In genomic region chr2:25252291-25253152, GRCh38 we compare ENCODE assay signal across 8 cellular contexts.
DNase-seq lines count a peak whose midpoint lies in the region; ATAC-seq and TF ChIP-seq lines count a peak whose summit lies in the region.

No MANE protein-coding gene starts in this region.

- no peak for TF ChIP-seq CTCF in DOHH2 (IDR thresholded peaks at IDR 0.05; ENCODE audit: low read depth, low read length, poor library complexity, severe bottlenecking)
- no peak for TF ChIP-seq CTCF in OCI-LY3 (IDR thresholded peaks at IDR 0.05; ENCODE audit: low read depth, low read length)
- no peak for TF ChIP-seq CTCF in left ventricle myocardium inferior (IDR thresholded peaks at IDR 0.05; ENCODE audit: borderline replicate concordance)

- peak; percentile 36 for ATAC-seq in HG03280 (IDR thresholded peaks at IDR 0.05; ENCODE audit: unreplicated experiment)
- peak; percentile 70 to 72 for ATAC-seq in activated naive CD4-positive, alpha-beta T cell treated with anti-CD3 and anti-CD28 coated beads, Interleukin-2, amount 50 U/mL, for 72 hours

- H3K4me1 ChIP-seq in DOHH2 (ENCODE audit: control insufficient read depth, low read length), result peaks cover 13% of the 10 kb centered on the region
- 0 out of 2 replicates have a peak, but pooled peaks cover 5% of the 10 kb centered on the region for H3K4me1 ChIP-seq in OCI-LY3 (ENCODE audit: low read length)
- peaks cover 37% of the 10 kb centered on the region for H3K4me1 ChIP-seq in left ventricle myocardium inferior
- H3K4me1 ChIP-seq in rectal smooth muscle tissue (ENCODE audit: control insufficient read depth, insufficient read depth, low read length), result peaks cover 16% of the 10 kb centered on the region

- peaks cover 24% of the 10 kb centered on the region for H3K27me3 ChIP-seq in DOHH2 (ENCODE audit: control insufficient read depth, low read length)
- no peaks in the 10 kb centered on the region for H3K27me3 ChIP-seq in OCI-LY3 (ENCODE audit: low read depth, low read length)
- no peaks in the 10 kb centered on the region for H3K27me3 ChIP-seq in left ventricle myocardium inferior (ENCODE audit: low read depth)
- no peaks in the 10 kb centered on the region for H3K27me3 ChIP-seq in rectal smooth muscle tissue (ENCODE audit: control insufficient read depth, insufficient read depth, low read length)

- intact Hi-C loops in left ventricle myocardium inferior (cut with micrococcal nuclease), result no loop called here

- H3K9me3 ChIP-seq in DOHH2 (ENCODE audit: control insufficient read depth, insufficient read depth, low read length) (no peaks in the 10 kb centered on the region), OCI-LY3 (ENCODE audit: insufficient read depth, low read length) (no peaks in the 10 kb centered on the region), left ventricle myocardium inferior (replicated peaks) (no peaks in the 10 kb centered on the region)

- H2AFZ ChIP-seq in OCI-LY3 (ENCODE audit: low read depth, low read length), result peak overlapping the region; percentile 54; the same call in 1 of the 2 replicates

- H3K79me2 ChIP-seq in DOHH2 (ENCODE audit: control insufficient read depth, low read length) (no peaks in the 10 kb centered on the region), OCI-LY3 (ENCODE audit: low read length) (no peaks in the 10 kb centered on the region)

- H3K4me3 ChIP-seq in DOHH2 (ENCODE audit: low read length) (peak overlapping the region; percentile 68), OCI-LY3 (ENCODE audit: low read length) (peak overlapping the region; percentile 77), left ventricle myocardium inferior (peak overlapping the region; percentile 69), rectal smooth muscle tissue (ENCODE audit: low read length) (peak overlapping the region; percentile 37)

- H3K36me3 ChIP-seq in DOHH2 (ENCODE audit: control insufficient read depth, low read length) (no peaks in the 10 kb centered on the region), OCI-LY3 (replicated peaks; ENCODE audit: low read depth, low read length) (no peaks in the 10 kb centered on the region), left ventricle myocardium inferior (peaks cover 14% of the 10 kb centered on the region), rectal smooth muscle tissue (ENCODE audit: control insufficient read depth, insufficient read depth, low read length) (peaks cover 7% of the 10 kb centered on the region)

- no peaks in the 10 kb centered on the region for H3K9me2 ChIP-seq in DOHH2 (replicated peaks; ENCODE audit: control insufficient read depth, low read length)

- H3K36me3 Mint-ChIP-seq in activated naive CD4-positive, alpha-beta T cell treated with anti-CD3 and anti-CD28 coated beads, Interleukin-2, amount 50 U/mL, for 72 hours, result peaks cover 16 to 30% of the 10 kb centered on the region in 2 donors

- H3K27ac ChIP-seq in DOHH2 (ENCODE audit: low read depth, low read length) (no peak overlapping the region), OCI-LY3 (ENCODE audit: low read length) (no peak overlapping the region), left ventricle myocardium inferior (replicated peaks) (peak overlapping the region; percentile 87), rectal smooth muscle tissue (ENCODE audit: low read depth, low read length) (peak overlapping the region; percentile 61)

- H3K4me2 ChIP-seq in DOHH2 (ENCODE audit: low read length), result peak overlapping the region; percentile 62
- peak overlapping the region; percentile 70 for H3K4me2 ChIP-seq in OCI-LY3 (ENCODE audit: low read length)

- H3K9ac ChIP-seq in OCI-LY3 (ENCODE audit: low read length), result peak overlapping the region; percentile 65
- peak overlapping the region; percentile 10 for H3K9ac ChIP-seq in rectal smooth muscle tissue (ENCODE audit: low read length)

- DNase-seq in activated naive CD4-positive, alpha-beta T cell treated with anti-CD3 and anti-CD28 coated beads, Interleukin-2, amount 50 U/mL, for 72 hours (ENCODE audit: low spot score in 2 of 2), result peak in 1 of 2 donors; percentile 55
- DNase-seq in left ventricle myocardium inferior, result peak; percentile 61
- no peak for DNase-seq in H4 (ENCODE audit: low spot score)
- DNase-seq in amniotic stem cell (lab: John Stamatoyannopoulos, UW), result no peak

- peak overlapping the region in 1 of 2 donors; percentile 17 for H3K27ac Mint-ChIP-seq in activated naive CD4-positive, alpha-beta T cell treated with anti-CD3 and anti-CD28 coated beads, Interleukin-2, amount 50 U/mL, for 72 hours

- H4K20me1 ChIP-seq in DOHH2 (ENCODE audit: control insufficient read depth, insufficient read depth, low read depth, low read length), result no peaks in the 10 kb centered on the region
- H4K20me1 ChIP-seq in OCI-LY3 (ENCODE audit: insufficient read depth, low read length), result no peaks in the 10 kb centered on the region

- no peaks in the 10 kb centered on the region for H3K9me3 Mint-ChIP-seq in activated naive CD4-positive, alpha-beta T cell treated with anti-CD3 and anti-CD28 coated beads, Interleukin-2, amount 50 U/mL, for 72 hours

- H3F3A ChIP-seq in DOHH2 (ENCODE audit: control insufficient read depth, insufficient read depth), result no peaks in the 10 kb centered on the region

Comparison
In these comparisons a context has a peak if more than half of its experiments do, and no peak if none do; other contexts are left out.
1. H3K27ac ChIP-seq: peak in left ventricle myocardium inferior (single experiment) and rectal smooth muscle tissue (single experiment); none in DOHH2 (single experiment) and OCI-LY3 (single experiment).
2. Peak in every context shown above with its lines, with median percentiles within 50 percentile points of each other: H3K4me3 ChIP-seq.